ENCODE assay signal across 23 cellular contexts in the genomic region with DNA sequence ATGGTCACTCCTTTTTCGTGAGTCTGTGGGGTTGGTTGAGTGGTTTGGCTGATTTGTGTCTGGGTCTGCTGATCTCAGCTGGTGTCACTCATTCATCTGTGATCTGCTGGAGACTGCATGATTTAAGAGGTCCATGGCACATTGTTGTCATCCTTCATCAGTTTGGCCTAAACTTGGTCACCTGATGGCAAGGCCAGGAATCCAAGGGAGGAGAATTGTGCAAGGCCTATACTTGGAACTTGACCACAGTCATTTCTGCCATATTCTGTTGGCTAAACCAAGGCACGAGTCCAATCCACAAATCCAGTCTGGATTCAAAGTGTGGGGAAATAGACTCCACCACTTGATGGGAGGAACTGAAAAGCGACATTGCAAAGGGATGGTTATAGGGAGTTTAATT.
"Had no signal": no experiment of that assay in that cellular context is flagged by ENCODE, and none has a peak within 500 bp of the region (broad histone marks: within the 10 kb centered on the region; RNA-seq: fewer than 3 reads in every experiment).

No MANE protein-coding gene starts in this region.

- H3K27ac Mint-ChIP-seq: activated CD4-positive, alpha-beta memory T cell treated with anti-CD3 and anti-CD28 coated beads, Interleukin-2, amount 10 ng/mL, durations not matched to agents 7 days and 5 days; activated CD4-positive, alpha-beta T cell treated with anti-CD3 and anti-CD28 coated beads, Interleukin-2, amount 10 ng/mL, durations not matched to agents 7 days and 5 days; activated naive CD8-positive, alpha-beta T cell; activated T-helper 2 cell treated with anti-CD3 and anti-CD28 coated beads, Interferon-gamma antibody, Interleukin-2, Interleukin-4, amounts not matched to agents 10 μg/mL and 5 μg/mL and 100 μg/mL, durations not matched to agents 14 hours and 24 hours and 36 hours; naive B cell had no signal

- H3K36me3 ChIP-seq: cardiac muscle cell, pancreas, spleen, WERI-Rb-1 had no signal

- H3K9me3 ChIP-seq: body of pancreas, pancreas, spleen, testis had no signal

- H3K4me3 ChIP-seq: body of pancreas, cardiac muscle cell, coronary artery, dorsolateral prefrontal cortex, pancreas, spleen, testis had no signal

- H3K4me3 Mint-ChIP-seq: activated CD4-positive, alpha-beta memory T cell treated with anti-CD3 and anti-CD28 coated beads, Interleukin-2, amount 10 ng/mL, durations not matched to agents 7 days and 5 days; activated CD4-positive, alpha-beta T cell treated with anti-CD3 and anti-CD28 coated beads, Interleukin-2, amount 10 ng/mL, durations not matched to agents 7 days and 5 days; activated naive CD8-positive, alpha-beta T cell had no signal

- H3K36me3 Mint-ChIP-seq: naive B cell had no signal

- H3K9me3 Mint-ChIP-seq: activated T-helper 2 cell treated with anti-CD3 and anti-CD28 coated beads, Interferon-gamma antibody, Interleukin-2, Interleukin-4, amounts not matched to agents 10 μg/mL and 5 μg/mL and 100 μg/mL, durations not matched to agents 14 hours and 24 hours and 36 hours; naive B cell had no signal

- H3K27ac ChIP-seq: cardiac muscle cell, coronary artery, dorsolateral prefrontal cortex, pancreas, testis, WERI-Rb-1 had no signal

- H3K27me3 Mint-ChIP-seq: activated CD4-positive, alpha-beta memory T cell treated with anti-CD3 and anti-CD28 coated beads, Interleukin-2, amount 10 ng/mL, durations not matched to agents 7 days and 5 days; activated CD4-positive, alpha-beta T cell treated with anti-CD3 and anti-CD28 coated beads, Interleukin-2, amount 10 ng/mL, durations not matched to agents 7 days and 5 days; activated naive CD8-positive, alpha-beta T cell had no signal

- DNase-seq: activated CD4-positive, alpha-beta memory T cell treated with anti-CD3 and anti-CD28 coated beads, Interleukin-2, amount 10 ng/mL, durations not matched to agents 7 days and 5 days; activated CD4-positive, alpha-beta T cell treated with anti-CD3 and anti-CD28 coated beads, Interleukin-2, amount 10 ng/mL, durations not matched to agents 7 days and 5 days; activated T-cell treated with anti-CD3 and anti-CD28 coated beads, Interleukin-2, amount 50 U/mL, for 48 hours; aorta; body of pancreas; dorsolateral prefrontal cortex; effector memory CD4-positive, alpha-beta T cell; left ventricle myocardium superior; naive B cell; nucleus accumbens; pancreas; right cardiac atrium; spleen; stimulated activated naive CD4-positive, alpha-beta T cell treated with Interleukin-2 at 50 U/mL for 16 hours; T-helper 9 cell; testis; trophoblast cell; WERI-Rb-1 had no signal

- H3K27me3 ChIP-seq: body of pancreas, cardiac muscle cell, dorsolateral prefrontal cortex, pancreas, spleen, testis had no signal

- ATAC-seq: activated CD4-positive, CD25-positive, alpha-beta regulatory T cell treated with anti-CD3 and anti-CD28 coated beads, Interleukin-2, amount 50 U/mL, for 24 hours; body of pancreas; left ventricle myocardium superior; right cardiac atrium had no signal
